In genomic region chr2:177660742-177661141, GRCh38 we compare ENCODE assay signal across 27 cellular contexts.
"Had no signal": no experiment of that assay in that cellular context is flagged by ENCODE, and none has a peak within 500 bp of the region (broad histone marks: within the 10 kb centered on the region; RNA-seq: fewer than 3 reads in every experiment).

No MANE protein-coding gene starts in this region.

- H3K9me3 Mint-ChIP-seq: mesothelial cell of epicardium; naive B cell; natural killer cell; neural crest cell; stimulated activated naive B cell treated with anti-CD40 and anti-IgM and Interleukin-4, amounts not matched to agents 10 μg/mL and 1 μg/mL and 100 μg/mL, for 72 hours had no signal

- H3K4me3 Mint-ChIP-seq: mesothelial cell of epicardium, naive B cell, natural killer cell, neural crest cell had no signal

- H3K79me2 ChIP-seq: hepatocyte, parathyroid adenoma had no signal

- H3K9ac ChIP-seq: parathyroid adenoma had no signal

- H3K27ac Mint-ChIP-seq: mesothelial cell of epicardium, natural killer cell had no signal

- H3K4me2 ChIP-seq: hepatocyte, smooth muscle cell had no signal

- H3K4me1 ChIP-seq: left ventricle myocardium inferior, parathyroid adenoma, psoas muscle, right lobe of liver, stomach, testis, thyroid gland, transverse colon, upper lobe of left lung, vagina had no signal

- H3K36me3 ChIP-seq: left ventricle myocardium inferior, neutrophil, right lobe of liver, stomach, thyroid gland, transverse colon, upper lobe of left lung, vagina had no signal

- H3K4me3 ChIP-seq: hepatocyte, left ventricle myocardium inferior, lung, psoas muscle, right lobe of liver, smooth muscle cell, stomach, testis, thyroid gland, transverse colon, upper lobe of left lung, vagina had no signal

- H3K9me3 ChIP-seq: left ventricle myocardium inferior, neutrophil, psoas muscle, right lobe of liver, stomach, testis, thyroid gland, transverse colon, upper lobe of left lung, vagina had no signal

- H3K27me3 ChIP-seq: hepatocyte, right lobe of liver, stomach, testis, thyroid gland, transverse colon, upper lobe of left lung, vagina had no signal

- DNase-seq: islet precursor cell; left ventricle myocardium inferior; mesendoderm; naive B cell; natural killer cell; occipital lobe; psoas muscle; right lobe of liver; stimulated activated CD4-positive, alpha-beta T cell treated with anti-CD3 and anti-CD28 coated beads, Interleukin-1b, Interleukin-23, amount 100 ng/mL, for 48 hours; stimulated activated CD4-positive, alpha-beta T cell treated with anti-CD3 and anti-CD28 coated beads, Interleukin-2, amount 100 ng/mL, for 48 hours; stimulated activated CD4-positive, alpha-beta T cell treated with anti-CD3 and anti-CD28 coated beads, Interleukin-4, amount 100 ng/mL, for 4 hours; stimulated activated CD8-positive, alpha-beta memory T cell treated with anti-CD3 and anti-CD28 coated beads, Interleukin-4, amount 100 ng/mL, for 48 hours; stimulated activated naive B cell treated with anti-CD40 and anti-IgM and Interleukin-4, amounts not matched to agents 10 μg/mL and 1 μg/mL and 100 μg/mL, for 72 hours; stimulated activated naive CD8-positive, alpha-beta T cell treated with anti-CD3 and anti-CD28 coated beads, Interleukin-15, Interleukin-2, amounts not matched to agents 100 U/mL and 50 U/mL, for 24 hours; stomach; testis; thyroid gland; transverse colon; upper lobe of left lung had no signal

- H3K27ac ChIP-seq: hepatocyte, left ventricle myocardium inferior, neutrophil, parathyroid adenoma, psoas muscle, right lobe of liver, stomach, testis, thyroid gland, transverse colon, upper lobe of left lung, vagina had no signal

- H3K4me1 Mint-ChIP-seq: naive B cell, natural killer cell had no signal

- H3K36me3 Mint-ChIP-seq: naive B cell; natural killer cell; stimulated activated naive B cell treated with anti-CD40 and anti-IgM and Interleukin-4, amounts not matched to agents 10 μg/mL and 1 μg/mL and 100 μg/mL, for 72 hours had no signal

- H2AFZ ChIP-seq: hepatocyte, parathyroid adenoma had no signal
